18 cellular contexts compared by ENCODE assay signal in the genomic region with DNA sequence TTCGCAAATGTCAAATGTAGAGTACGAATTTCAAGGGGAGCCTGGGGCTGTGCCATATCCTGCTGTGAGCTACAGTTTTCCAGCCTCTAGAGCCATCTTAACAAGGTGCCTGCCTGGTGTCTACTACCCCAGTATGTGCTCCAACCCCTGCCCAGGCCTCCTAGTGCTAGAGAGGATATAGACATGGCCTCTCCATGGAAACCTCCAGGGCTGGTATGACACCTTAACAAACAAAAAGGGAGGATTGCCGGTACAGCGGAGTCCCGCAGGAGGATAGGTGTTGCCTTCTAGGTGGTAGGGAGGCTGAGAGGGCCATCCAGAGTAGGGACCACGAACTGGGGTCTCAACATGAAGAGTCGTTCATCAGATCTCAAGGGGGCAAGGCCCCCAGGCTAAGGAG. TPM values are rescaled to one million over a fixed set of nuclear protein-coding genes. Genes with fewer than 3 reads are reported as not detected.
"Had no signal": no experiment of that assay in that cellular context is flagged by ENCODE, and none has a peak within 500 bp of the region (broad histone marks: within the 10 kb centered on the region; RNA-seq: fewer than 3 reads in every experiment).

No MANE protein-coding gene starts in this region.

- H3K4me3 Mint-ChIP-seq: activated CD4-positive, alpha-beta memory T cell treated with anti-CD3 and anti-CD28 coated beads for 36 hours; brain; nephron progenitor cell; stimulated activated naive B cell treated with anti-CD40 and anti-IgM and Interleukin-4, amounts not matched to agents 10 μg/mL and 1 μg/mL and 100 μg/mL, for 72 hours had no signal

- ATAC-seq: left colon; psoas muscle; sciatic nerve; stimulated activated naive B cell treated with anti-CD40 and anti-IgM and Interleukin-4, amounts not matched to agents 10 μg/mL and 1 μg/mL and 100 μg/mL, for 72 hours had no signal

- H3K36me3 Mint-ChIP-seq: activated CD4-positive, alpha-beta memory T cell treated with anti-CD3 and anti-CD28 coated beads for 36 hours; brain; stimulated activated naive B cell treated with anti-CD40 and anti-IgM and Interleukin-4, amounts not matched to agents 10 μg/mL and 1 μg/mL and 100 μg/mL, for 72 hours had no signal

- H3K36me3 ChIP-seq: spleen had no signal

- H3K4me1 ChIP-seq: psoas muscle, spleen had no signal

- H3K27ac ChIP-seq: psoas muscle, spleen had no signal

- DNase-seq: activated CD4-positive, alpha-beta memory T cell treated with anti-CD3 and anti-CD28 coated beads for 36 hours; activated naive CD4-positive, alpha-beta T cell treated with anti-CD3 and anti-CD28 coated beads, Interleukin-2, amount 50 U/mL, for 16 hours; amniotic stem cell; dermis blood vessel endothelial cell; left colon; nephron progenitor cell; spleen; stimulated activated CD4-positive, alpha-beta T cell treated with anti-CD3 and anti-CD28 coated beads, Interleukin-1b, Interleukin-23, amount 100 ng/mL, for 48 hours; stimulated activated naive B cell treated with anti-CD40 and anti-IgM and Interleukin-4, amounts not matched to agents 10 μg/mL and 1 μg/mL and 100 μg/mL, for 72 hours; T-helper 9 cell had no signal

- H3K9me3 ChIP-seq: psoas muscle, spleen had no signal

- H3K4me1 Mint-ChIP-seq: brain; stimulated activated naive B cell treated with anti-CD40 and anti-IgM and Interleukin-4, amounts not matched to agents 10 μg/mL and 1 μg/mL and 100 μg/mL, for 72 hours had no signal

- H3K27ac Mint-ChIP-seq: activated CD4-positive, alpha-beta memory T cell treated with anti-CD3 and anti-CD28 coated beads for 36 hours; activated T-helper 2 cell treated with anti-CD3 and anti-CD28 coated beads, Interferon-gamma antibody, Interleukin-2, Interleukin-4, amounts not matched to agents 10 μg/mL and 5 μg/mL and 100 μg/mL, durations not matched to agents 14 hours and 24 hours and 36 hours; brain; nephron progenitor cell; stimulated activated naive B cell treated with anti-CD40 and anti-IgM and Interleukin-4, amounts not matched to agents 10 μg/mL and 1 μg/mL and 100 μg/mL, for 72 hours had no signal

- H3K9me3 Mint-ChIP-seq: activated CD4-positive, alpha-beta memory T cell treated with anti-CD3 and anti-CD28 coated beads for 36 hours; nephron progenitor cell had no signal

- H3K4me3 ChIP-seq: psoas muscle, spleen had no signal

RNA-seq across cellular contexts. Expression of gene IL3, which starts 13.5 kb away (rescaled TPM):
- total RNA-seq: dermis blood vessel endothelial cell, glomerular endothelial cell, left colon, omental fat pad, psoas muscle, sciatic nerve, spleen, ureter had no signal
- polyA plus RNA-seq: esophagus, psoas muscle, spleen had no signal

RNA-seq across cellular contexts. Expression of gene CSF2, which starts 26.7 kb away (rescaled TPM):
- total RNA-seq: left colon, omental fat pad, psoas muscle, sciatic nerve, spleen, ureter had no signal
- polyA plus RNA-seq: spleen had no signal

RNA-seq across cellular contexts. Expression of gene ACSL6, which starts 35.5 kb away (rescaled TPM):
- total RNA-seq: glomerular endothelial cell had no signal
